8 cellular contexts compared by ENCODE assay signal in genomic region chr15:57306305-57306943, GRCh38.
DNase-seq lines count a peak whose midpoint lies in the region; ATAC-seq and TF ChIP-seq lines count a peak whose summit lies in the region.

No MANE protein-coding gene starts in this region.

- H4K91ac ChIP-seq in H9 (ENCODE audit: insufficient read length, low read depth, low read length) = no peak overlapping the region

- H3K27me3 ChIP-seq in DND-41 (ENCODE audit: insufficient read depth, low read length, poor library complexity) (no peaks in the 10 kb centered on the region), H9 (ENCODE audit: insufficient read depth, low read length) (no peaks in the 10 kb centered on the region), vagina (no peaks in the 10 kb centered on the region)

- H3K9me3 ChIP-seq in DND-41 (ENCODE audit: insufficient read depth, low read length, severe bottlenecking) = no peaks in the 10 kb centered on the region
- H3K9me3 ChIP-seq in H9 (ENCODE audit: control insufficient read depth, low read depth, low read length) = no peaks in the 10 kb centered on the region
- no peaks in the 10 kb centered on the region for H3K9me3 ChIP-seq in vagina

- H3K4ac ChIP-seq in H9 (ENCODE audit: low read depth, low read length) = no peak overlapping the region

- H3K79me1 ChIP-seq in H9 (ENCODE audit: insufficient read depth, low read depth, low read length, poor library complexity, severe bottlenecking) = no peaks in the 10 kb centered on the region

- H3K27ac Mint-ChIP-seq in H9 = peak overlapping the region; percentile 78 to 95 (median 80)

- H3K4me3 ChIP-seq in DND-41 (ENCODE audit: low read depth in 1 of 2, low read length in 2 of 2) (peak overlapping the region; percentile 2 to 47; a peak in 3 of 4 replicates), vagina (peak overlapping the region; percentile 47 to 51)

- H2BK12ac ChIP-seq in H9 (ENCODE audit: insufficient read length, low read depth, low read length) = no peak overlapping the region

- peak overlapping the region; percentile 95 for H3K14ac ChIP-seq in H9 (ENCODE audit: insufficient read depth, low read length)

- H2BK20ac ChIP-seq in H9 (ENCODE audit: low read depth, low read length, poor library complexity, severe bottlenecking) = no peak overlapping the region

- intact Hi-C loops in vagina (cut with DNase I) = loop anchor here (10.0 kb wide), 1 partner anchor 812 kb away; no protein-coding TSS in a partner anchor

- no peak overlapping the region for H3T11ph ChIP-seq in H9 (ENCODE audit: low read length)

- no peak overlapping the region for H2AK5ac ChIP-seq in H9 (ENCODE audit: insufficient read length, low read length)

- peak; percentile 91 for ATAC-seq in DND-41 (ENCODE audit: insufficient read depth, low read depth)

- H3K27ac ChIP-seq in DND-41 (ENCODE audit: low read length) (0 out of 2 replicates have a peak overlapping the region, but pooled peaks have one; percentile 20), H9 (ENCODE audit: insufficient read length, low read depth, low read length) (no peak overlapping the region), vagina (peak overlapping the region; percentile 60)

- no peak overlapping the region for H4K8ac ChIP-seq in H9 (replicated peaks; ENCODE audit: insufficient read length, low read depth, low read length)

- peak overlapping the region; percentile 78 for H3K4me3 Mint-ChIP-seq in H9

- H3K36me3 ChIP-seq in DND-41 (ENCODE audit: insufficient read depth, low read length) (no peaks in the 10 kb centered on the region), vagina (no peaks in the 10 kb centered on the region)

- H2AFZ ChIP-seq in DND-41 (ENCODE audit: low read depth, low read length) = peak overlapping the region; percentile 79
- peak overlapping the region; percentile 25 for H2AFZ ChIP-seq in H9 (ENCODE audit: low read length)

- no peak overlapping the region for H2BK15ac ChIP-seq in H9 (ENCODE audit: low read depth, low read length)

- no peak overlapping the region for H2BK5ac ChIP-seq in H9 (ENCODE audit: insufficient read length, low read length)

- no peaks in the 10 kb centered on the region for H3K79me2 ChIP-seq in DND-41 (ENCODE audit: insufficient read depth, low read length)
- no peaks in the 10 kb centered on the region for H3K79me2 ChIP-seq in H9 (ENCODE audit: insufficient read depth, low read length)

- no peak overlapping the region for H3K56ac ChIP-seq in H9 (ENCODE audit: insufficient read length, low read depth, low read length)

- no peak overlapping the region for H3K23ac ChIP-seq in H9 (ENCODE audit: insufficient read length, low read depth, low read length)

- H3K4me2 ChIP-seq in DND-41 (ENCODE audit: insufficient read depth, low read length) (peak overlapping the region; percentile 63), H9 (ENCODE audit: insufficient read depth, insufficient read length, low read length) (peak overlapping the region; percentile 65)

- H3K4me1 Mint-ChIP-seq in H9 = peaks cover 28 to 38% of the 10 kb centered on the region in 2 experiments

- H3K4me1 ChIP-seq in DND-41 (ENCODE audit: insufficient read depth, low read length) = peaks cover 13% of the 10 kb centered on the region
- H3K4me1 ChIP-seq in H9 (ENCODE audit: insufficient read depth, low read length) = peaks cover 3% of the 10 kb centered on the region; the same call in 1 of the 2 replicates
- H3K4me1 ChIP-seq in vagina = peaks cover 18% of the 10 kb centered on the region

- H3K27me3 Mint-ChIP-seq in H9 (ENCODE audit: low read depth) = peaks cover 1% of the 10 kb centered on the region

- no CpG with 5 or more reads among the region's 42 CpGs for WGBS in H9 (ENCODE audit: extremely low coverage, insufficient read length, low lambda C conversion rate)

- TF ChIP-seq POLR2A in vagina (IDR thresholded peaks at IDR 0.05) = no peak

- H3K23me2 ChIP-seq in H9 (ENCODE audit: insufficient read length, low read depth, low read length, poor library complexity, severe bottlenecking) = peaks cover 7% of the 10 kb centered on the region

- no peak overlapping the region for H2BK120ac ChIP-seq in H9 (ENCODE audit: low read depth, low read length, poor library complexity, severe bottlenecking)

- peak; percentile 78 for TF ChIP-seq CTCF in DND-41 (IDR thresholded peaks at IDR 0.05; ENCODE audit: borderline replicate concordance, extremely low read depth, low read length, poor library complexity, severe bottlenecking)
- TF ChIP-seq CTCF in H9 (conservative IDR thresholded peaks at IDR 0.05) = peak; percentile 96
- peak; percentile 82 to 91 (median 87) for TF ChIP-seq CTCF in vagina (IDR thresholded peaks at IDR 0.05)

- peak; percentile 78 for DNase-seq in DND-41
- peak; percentile 93 for DNase-seq in H9
- DNase-seq in NCI-H1048 (lab: John Stamatoyannopoulos, UW) = peak; percentile 14
- peak; percentile 39 to 76 (median 67) for DNase-seq in T-helper 2 cell
- DNase-seq in amygdala (lab: John Stamatoyannopoulos, UW) = peak in 49 of 56 donors; percentile 3 to 87 (median 55)
- peak; percentile 92 for DNase-seq in hepatic stellate cell (ENCODE audit: low spot score)
- DNase-seq in retina = peak; percentile 95
- DNase-seq in vagina (ENCODE audit: extremely low spot score in 2 of 2) = peak in 1 of 2 donors; percentile 86

- peak overlapping the region; percentile 91 for H3K18ac ChIP-seq in H9 (ENCODE audit: insufficient read length, low read depth, low read length)

- H3K36me3 Mint-ChIP-seq in H9 (ENCODE audit: insufficient read depth in 1 of 3, low read depth in 3 of 3) = no peaks in the 10 kb centered on the region

- H3K9ac ChIP-seq in DND-41 (ENCODE audit: low read depth, low read length) (peak overlapping the region; percentile 47), H9 (ENCODE audit: extremely low read depth, insufficient read length, low read length) (peak overlapping the region; percentile 66)

- H4K20me1 ChIP-seq in DND-41 (ENCODE audit: insufficient read depth, low read length) (no peaks in the 10 kb centered on the region), H9 (ENCODE audit: control insufficient read depth, insufficient read depth, insufficient read length) (no peaks in the 10 kb centered on the region)

- no peak overlapping the region for H4K5ac ChIP-seq in H9 (ENCODE audit: insufficient read length, low read depth, low read length)

- peaks cover 0 to 2% of the 10 kb centered on the region in 2 experiments; a peak in 3 of 5 replicates for H3K9me3 Mint-ChIP-seq in H9
